Comparison of ENCODE assay signal across 1 cellular context in the genomic region with DNA sequence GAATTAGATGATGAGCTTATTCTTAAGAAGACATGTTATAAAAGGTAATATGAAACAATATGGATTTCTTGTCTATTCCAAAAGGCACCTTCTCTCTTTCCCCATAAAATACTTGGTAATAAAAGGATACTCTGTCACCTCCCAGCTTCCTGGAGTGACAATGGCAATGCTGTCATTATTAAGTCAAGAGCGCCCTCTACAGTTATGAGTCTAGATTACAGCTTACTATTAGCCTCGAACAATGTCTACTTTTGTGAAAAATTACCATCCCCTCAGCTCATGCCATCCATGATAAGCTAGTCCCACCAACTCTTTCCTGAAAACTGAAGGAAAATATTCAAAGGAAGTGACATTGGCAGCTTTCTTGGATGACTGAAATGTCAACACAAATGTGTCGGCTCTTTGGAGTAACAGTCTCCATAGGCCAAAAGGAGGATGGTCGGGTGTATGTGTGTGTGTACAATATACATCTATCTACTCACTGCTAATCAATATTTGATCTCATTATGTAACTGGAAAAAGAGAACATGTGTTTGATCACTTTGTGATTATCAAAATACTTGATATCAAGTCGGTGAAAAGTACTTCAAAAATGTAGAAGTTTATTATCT.
TF ChIP-seq lines count a peak whose summit lies in the region.

No MANE protein-coding gene starts in this region.

TF ChIP-seq in IMR-90, 13 proteins besides CTCF, POLR2A, EP300 and RAD21 (continued from another document):
- no peak for TF ChIP-seq CEBPB (IDR thresholded peaks at IDR 0.05; ENCODE audit: low read depth, low read length)
